ENCODE assay signal across 8 cellular contexts in the genomic region with DNA sequence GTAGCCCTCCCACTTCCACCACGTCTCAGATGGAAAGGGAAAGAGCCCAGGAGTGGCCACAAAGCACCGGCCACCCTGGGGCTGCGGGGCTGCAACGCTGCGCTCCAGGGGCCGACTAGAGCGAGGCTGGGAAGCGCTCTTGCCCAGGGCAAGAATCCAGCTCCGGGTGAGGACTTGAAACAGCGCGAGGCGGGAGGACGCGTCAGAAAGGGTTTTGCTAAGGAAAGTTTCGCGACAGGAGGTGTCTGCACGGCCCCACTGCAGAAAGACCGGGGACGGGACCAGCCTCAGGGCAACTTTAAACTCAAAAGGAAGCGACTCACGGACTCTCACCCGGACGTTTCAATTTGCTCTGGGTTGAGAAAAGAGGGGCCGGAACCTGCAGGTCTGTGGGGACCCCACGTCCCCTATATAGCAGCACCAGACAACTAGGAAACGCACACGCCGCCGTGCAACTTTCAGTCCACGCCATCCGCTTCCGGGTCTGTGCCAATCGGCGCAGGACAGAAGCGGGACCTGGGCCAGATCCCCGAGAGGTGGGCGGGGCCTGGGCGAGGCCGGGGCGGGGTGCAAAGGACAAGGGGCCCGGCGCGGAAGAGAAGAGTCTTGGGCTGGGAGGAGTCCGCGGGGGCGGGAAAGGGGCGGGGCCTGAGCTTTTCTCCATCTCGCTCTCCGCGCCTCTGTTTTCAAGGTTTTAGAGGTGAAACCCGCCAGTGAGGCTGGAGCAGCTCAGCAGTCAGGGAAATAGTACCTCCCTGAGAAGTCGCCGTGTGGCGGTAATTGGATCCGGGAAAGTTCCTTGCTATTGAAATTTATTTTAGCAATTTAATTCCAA. TPM values are rescaled to one million over a fixed set of nuclear protein-coding genes. Genes with fewer than 3 reads are reported as not detected.
A peak's percentile ranks its signal among the peaks of the same experiment; 100 is the strongest.
DNase-seq lines count a peak whose midpoint lies in the region; ATAC-seq and TF ChIP-seq lines count a peak whose summit lies in the region.

TSS of gene ZNF816 (minus strand) at position 488 of the 835 bp plus-strand sequence. CDS start 6,792 bp downstream, outside the sequence.

- H3K27me3 Mint-ChIP-seq in T-cell (no peaks in the 10 kb centered on the region), progenitor cell of endocrine pancreas (no peaks in the 10 kb centered on the region)

- POLR2A ChIA-PET in T-cell (lab: Charles Lee), result interaction anchor here in 1 of 2 donors (0.9 kb wide), 1 partner anchor 137 kb away, joined by 3 read pairs; no protein-coding TSS in a partner anchor

- H3K9me3 Mint-ChIP-seq in T-cell (peaks cover 4 to 37% (median 24%) of the 10 kb centered on the region in 3 donors), progenitor cell of endocrine pancreas (ENCODE audit: low read depth) (peaks cover 21% of the 10 kb centered on the region)

- TF ChIP-seq CTCF in GM12864 (IDR thresholded peaks at IDR 0.05; ENCODE audit: low read depth, low read length, missing control alignments), result no peak
- no peak for TF ChIP-seq CTCF in progenitor cell of endocrine pancreas (IDR thresholded peaks at IDR 0.05; ENCODE audit: unreplicated experiment)
- no peak for TF ChIP-seq CTCF in upper lobe of right lung (IDR thresholded peaks at IDR 0.05)

- H3K27ac Mint-ChIP-seq in T-cell (peak within 1 kb of the TSS; percentile 93 to 95), progenitor cell of endocrine pancreas (peak within 1 kb of the TSS; percentile 98)

- H3K4me3 Mint-ChIP-seq in T-cell (peak within 1 kb of the TSS; percentile 93 to 95 (median 93)), progenitor cell of endocrine pancreas (ENCODE audit: low read depth) (peak within 1 kb of the TSS; percentile 95)

- ATAC-seq in HG02642 (IDR thresholded peaks at IDR 0.05; ENCODE audit: poor library complexity, unreplicated experiment) (peak; percentile 97), T-cell (replicated peaks in 1 of 4) (peak; percentile 98 to 100 (median 99)), left ventricle myocardium superior (peak; percentile 100), upper lobe of right lung (peak; percentile 100)

- no peaks in the 10 kb centered on the region for H3K27me3 ChIP-seq in upper lobe of right lung

- intact Hi-C loops in left ventricle myocardium superior (cut with micrococcal nuclease), result no loop called here
- intact Hi-C loops in upper lobe of right lung (cut with DNase I), result no loop called here

- CTCF ChIA-PET in T-cell (lab: Charles Lee), result interaction anchor here in 1 of 2 donors (0.7 kb wide), 1 partner anchor 502 kb away, joined by 3 read pairs; no protein-coding TSS in a partner anchor

- peak within 1 kb of the TSS; percentile 81 for H3K27ac ChIP-seq in upper lobe of right lung

- H3K4me1 Mint-ChIP-seq in T-cell (peaks cover 21 to 34% (median 32%) of the 10 kb centered on the region in 3 donors), progenitor cell of endocrine pancreas (ENCODE audit: low read depth) (peaks cover 20% of the 10 kb centered on the region)

- peaks cover 18% of the 10 kb centered on the region for H3K4me1 ChIP-seq in upper lobe of right lung

- peaks cover 49% of the 10 kb centered on the region for H3K36me3 Mint-ChIP-seq in T-cell
- peaks cover 45% of the 10 kb centered on the region for H3K36me3 Mint-ChIP-seq in progenitor cell of endocrine pancreas (ENCODE audit: insufficient read depth)

- DNase-seq in GM12864 (ENCODE audit: low read depth) (peak; percentile 81), NCI-H128 (lab: John Stamatoyannopoulos, UW; ENCODE audit: unreplicated experiment) (peak; percentile 87), T-cell (peak; percentile 97 to 100 (median 99)), amniotic stem cell (lab: John Stamatoyannopoulos, UW) (peak; percentile 91), left ventricle myocardium superior (peak; percentile 99), progenitor cell of endocrine pancreas (ENCODE audit: low spot score, unreplicated experiment) (peak; percentile 98), upper lobe of right lung (peak; percentile 99)

- H3K4me3 ChIP-seq in GM12864 (ENCODE audit: low read depth, low read length), result peak within 1 kb of the TSS; percentile 82
- peak within 1 kb of the TSS; percentile 70 for H3K4me3 ChIP-seq in upper lobe of right lung

- no peaks in the 10 kb centered on the region for H3K36me3 ChIP-seq in upper lobe of right lung

- no peaks in the 10 kb centered on the region for H3K9me3 ChIP-seq in upper lobe of right lung

RNA-seq across cellular contexts. Expression of gene ZNF816, which starts in this region (rescaled TPM):
- 10 to 100 TPM in 3 of 5 donors, 1 to 10 TPM in 2; 6.4 to 23.4 (median 19.0) TPM for total RNA-seq in T-cell
- total RNA-seq in left ventricle myocardium superior, result 4.4 TPM
- total RNA-seq in progenitor cell of endocrine pancreas, result 23.8 and 25.3 TPM in 2 replicates
- 9.8 TPM for total RNA-seq in upper lobe of right lung

Comparison
In these comparisons a context has a peak if more than half of its experiments do, and no peak if none do; other contexts are left out.
1. Peak in every context shown above with its lines: DNase-seq, ATAC-seq, H3K4me3 ChIP-seq and H3K27ac ChIP-seq.